Comparison of ENCODE assay signal across 8 cellular contexts in the genomic region with DNA sequence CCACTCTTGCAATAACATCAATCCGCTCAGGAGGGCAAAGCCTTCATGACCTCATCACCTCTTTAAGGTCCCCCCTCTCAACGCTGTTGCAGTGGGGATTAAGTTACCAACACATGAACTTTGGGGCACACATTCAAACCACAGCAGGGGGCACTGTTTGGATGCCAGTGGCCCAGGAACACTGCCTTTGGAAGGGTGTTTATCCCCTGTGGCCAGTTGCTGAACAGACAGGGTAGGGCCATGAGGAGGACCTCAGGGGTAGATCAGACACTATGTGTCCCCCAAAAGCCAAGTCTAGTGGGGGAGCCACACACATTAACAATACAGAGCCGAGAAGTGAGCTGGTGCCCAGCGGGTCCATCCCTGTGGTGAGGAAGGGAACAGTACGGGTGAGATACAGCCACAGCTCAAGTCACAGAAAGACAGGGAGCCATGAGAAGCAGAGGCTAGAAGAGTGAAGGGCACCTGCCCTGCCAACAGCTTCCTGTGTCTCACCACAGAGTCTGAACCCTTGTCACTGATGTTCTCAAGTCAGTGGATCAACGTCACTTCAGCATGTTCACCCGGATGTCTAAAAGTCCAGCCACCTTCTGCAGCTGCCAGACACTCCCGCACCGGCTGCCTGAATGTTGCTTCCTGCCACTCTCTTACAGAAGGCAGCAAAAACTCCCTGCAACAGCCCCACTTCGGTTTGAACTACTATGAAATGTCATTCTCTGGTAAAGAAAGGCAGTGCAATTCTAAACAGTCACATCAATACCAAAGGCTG. TPM values are rescaled to one million over a fixed set of nuclear protein-coding genes. Genes with fewer than 3 reads are reported as not detected.
DNase-seq lines count a peak whose midpoint lies in the region; ATAC-seq and TF ChIP-seq lines count a peak whose summit lies in the region.

No MANE protein-coding gene starts in this region.

- peak overlapping the region; percentile 93 to 100 (median 100) for H3K27ac Mint-ChIP-seq in CD8-positive, alpha-beta memory T cell

- DNase-seq in CD8-positive, alpha-beta memory T cell = peak; percentile 83 to 95 (median 93)
- peak; percentile 41 for DNase-seq in activated naive CD4-positive, alpha-beta T cell treated with anti-CD3 and anti-CD28 coated beads, Interleukin-2, amount 50 U/mL, for 16 hours
- DNase-seq in stimulated activated CD4-positive, alpha-beta T cell treated with anti-CD3 and anti-CD28 coated beads, Interleukin-12 subunit alpha, Interleukin-12 subunit beta, amount 100 ng/mL, for 48 hours (ENCODE audit: low read depth in 2 of 3, low spot score in 1 of 3) = peak in 2 of 3 donors; percentile 31 to 38
- DNase-seq in ovary (no peak), NCI-H2081 treated with DMSO at 0.1 percent for 48 hours (lab: John Stamatoyannopoulos, UW) (no peak)

- intact Hi-C loops in ovary (cut with DNase I) = no loop called here

- peaks cover 0 to 3% (median 0%) of the 10 kb centered on the region in 3 donors for H3K36me3 Mint-ChIP-seq in CD8-positive, alpha-beta memory T cell

- WGBS in ovary, 3 donors = 76 to 80% (median 76%) methylated on average over 10 of the region's 10 CpGs

- peak; percentile 51; the same call in 1 of the 2 replicates for TF ChIP-seq POLR2A in Raji (IDR thresholded peaks at IDR 0.05; ENCODE audit: insufficient read depth, low read depth, low read length)
- no peak for TF ChIP-seq POLR2A in ovary (IDR thresholded peaks at IDR 0.05)

- peaks cover 47% of the 10 kb centered on the region for H3K4me1 ChIP-seq in CD8-positive, alpha-beta memory T cell (ENCODE audit: insufficient read depth, low read length)
- no peaks in the 10 kb centered on the region for H3K4me1 ChIP-seq in ovary (ENCODE audit: insufficient read depth)

- no peaks in the 10 kb centered on the region for H3K9me3 ChIP-seq in CD8-positive, alpha-beta memory T cell (ENCODE audit: low read length)
- no peaks in the 10 kb centered on the region for H3K9me3 ChIP-seq in ovary

- CTCF ChIA-PET in CD8-positive, alpha-beta memory T cell (lab: Charles Lee) = interaction anchor here (0.7 to 1.6 kb wide), 11 partner anchors 9 to 183 kb away, joined by 3 to 14 read pairs (median 4); partner anchors contain the start of genes CFAP99, HAUS3, MXD4 and POLN

- no peaks in the 10 kb centered on the region for H3K27me3 ChIP-seq in CD8-positive, alpha-beta memory T cell (ENCODE audit: insufficient read depth, low read length, poor library complexity, severe bottlenecking)
- H3K27me3 ChIP-seq in ovary = no peaks in the 10 kb centered on the region

- ATAC-seq in GM21619 (IDR thresholded peaks at IDR 0.05; ENCODE audit: unreplicated experiment) (peak; percentile 81), HG02642 (IDR thresholded peaks at IDR 0.05; ENCODE audit: poor library complexity, unreplicated experiment) (no peak)

- no peak for TF ChIP-seq CTCF in ovary (IDR thresholded peaks at IDR 0.05)

- no peaks in the 10 kb centered on the region for H3K27me3 Mint-ChIP-seq in CD8-positive, alpha-beta memory T cell

- H3K4me1 Mint-ChIP-seq in CD8-positive, alpha-beta memory T cell = peaks cover 35 to 61% (median 36%) of the 10 kb centered on the region in 3 donors

- no peaks in the 10 kb centered on the region for H3K36me3 ChIP-seq in CD8-positive, alpha-beta memory T cell (ENCODE audit: insufficient read depth, low read length)
- H3K36me3 ChIP-seq in ovary = no peaks in the 10 kb centered on the region

- no peak for TF ChIP-seq EP300 in ovary (IDR thresholded peaks at IDR 0.05)

- no peaks in the 10 kb centered on the region for H3K9me3 Mint-ChIP-seq in CD8-positive, alpha-beta memory T cell

- peak overlapping the region; percentile 54 for H3K4me3 ChIP-seq in CD8-positive, alpha-beta memory T cell (ENCODE audit: low read length)
- H3K4me3 ChIP-seq in ovary = no peak overlapping the region

- POLR2A ChIA-PET in CD8-positive, alpha-beta memory T cell (lab: Charles Lee) = interaction anchor here (0.7 to 1.5 kb wide), 6 partner anchors 9 to 254 kb away, joined by 3 to 18 read pairs (median 4); partner anchors contain the start of genes HAUS3, MXD4 and POLN

- peak overlapping the region; percentile 0 to 82 (median 76) for H3K4me3 Mint-ChIP-seq in CD8-positive, alpha-beta memory T cell

- peak overlapping the region; percentile 87 for H3K27ac ChIP-seq in CD8-positive, alpha-beta memory T cell (ENCODE audit: low read depth, low read length)
- H3K27ac ChIP-seq in ovary = no peak overlapping the region

RNA-seq across cellular contexts. Expression of gene MXD4, which starts 19.9 kb away (rescaled TPM):
- total RNA-seq in CD8-positive, alpha-beta memory T cell = 10 to 100 TPM; 10.2 to 12.2 TPM
- polyA plus RNA-seq in CD8-positive, alpha-beta memory T cell = 47.2 TPM
- total RNA-seq in ovary = 10 to 100 TPM; 22.3 to 51.4 (median 35.3) TPM
- polyA plus RNA-seq in ovary = 10 to 100 TPM; 10.3 to 41.5 TPM

RNA-seq across cellular contexts. Expression of gene HAUS3, which starts 39.8 kb away (rescaled TPM):
- total RNA-seq in CD8-positive, alpha-beta memory T cell = 10 to 100 TPM; 23.8 to 23.9 TPM
- polyA plus RNA-seq in CD8-positive, alpha-beta memory T cell = 26.6 TPM
- total RNA-seq in ovary = 10 to 100 TPM in 6 of 7 donors, 1 to 10 TPM in 1; 9.3 to 17.4 (median 12.5) TPM
- polyA plus RNA-seq in ovary = 10 to 100 TPM in 1 of 2 donors, 1 to 10 TPM in 1; 8.2 to 12.5 TPM

RNA-seq across cellular contexts. Expression of gene POLN, which starts 39.8 kb away (rescaled TPM):
- total RNA-seq in CD8-positive, alpha-beta memory T cell = 1 to 10 TPM; 1.5 to 1.6 TPM
- polyA plus RNA-seq in CD8-positive, alpha-beta memory T cell = 0.55 TPM
- total RNA-seq in ovary = 10 to 100 TPM in 1 of 7 donors, 1 to 10 TPM in 5, under 1 TPM in 1; 0.95 to 11.4 (median 3.4) TPM
- 1 to 10 TPM; 1.4 to 1.6 TPM for polyA plus RNA-seq in ovary

Comparison
In these comparisons a context has a peak if more than half of its experiments do, and no peak if none do; other contexts are left out.
1. DNase-seq: peak in CD8-positive, alpha-beta memory T cell (5 of 5), activated naive CD4-positive, alpha-beta T cell treated with anti-CD3 and anti-CD28 coated beads, Interleukin-2, amount 50 U/mL, for 16 hours (single experiment) and stimulated activated CD4-positive, alpha-beta T cell treated with anti-CD3 and anti-CD28 coated beads, Interleukin-12 subunit alpha, Interleukin-12 subunit beta, amount 100 ng/mL, for 48 hours (2 of 3); none in ovary (0 of 5) and NCI-H2081 treated with DMSO at 0.1 percent for 48 hours (single experiment).